In genomic region chr20:5923493-5923892, GRCh38 we compare ENCODE assay signal across 19 cellular contexts. TPM values are rescaled to one million over a fixed set of nuclear protein-coding genes. Genes with fewer than 3 reads are reported as not detected.
"Had no signal": no experiment of that assay in that cellular context is flagged by ENCODE, and none has a peak within 500 bp of the region (broad histone marks: within the 10 kb centered on the region; RNA-seq: fewer than 3 reads in every experiment).

No MANE protein-coding gene starts in this region.

- H3K79me2 ChIP-seq: parathyroid adenoma had no signal

- H3K36me3 ChIP-seq: ascending aorta, gastrocnemius medialis, heart left ventricle, neutrophil, stomach, thoracic aorta had no signal

- H3K9me3 ChIP-seq: ascending aorta, gastrocnemius medialis, heart left ventricle, neutrophil, stomach, thoracic aorta had no signal

- ATAC-seq: activated CD4-positive, alpha-beta T cell treated with anti-CD3 and anti-CD28 coated beads for 36 hours; activated CD8-positive, alpha-beta memory T cell treated with anti-CD3 and anti-CD28 coated beads, Interleukin-2, amount 10 ng/mL, durations not matched to agents 7 days and 5 days; gastrocnemius medialis; heart left ventricle; natural killer cell had no signal

- H3K27me3 ChIP-seq: ascending aorta, gastrocnemius medialis, heart left ventricle had no signal

- H3K36me3 Mint-ChIP-seq: activated CD4-positive, alpha-beta memory T cell treated with anti-CD3 and anti-CD28 coated beads for 36 hours; activated CD8-positive, alpha-beta memory T cell treated with anti-CD3 and anti-CD28 coated beads, Interleukin-2, amount 10 ng/mL, durations not matched to agents 7 days and 5 days; activated naive CD4-positive, alpha-beta T cell treated with anti-CD3 and anti-CD28 coated beads, Interleukin-2, amount 10 ng/mL, durations not matched to agents 7 days and 5 days; immature natural killer cell; natural killer cell had no signal

- H3K4me3 Mint-ChIP-seq: activated CD4-positive, alpha-beta memory T cell treated with anti-CD3 and anti-CD28 coated beads for 36 hours; activated CD4-positive, alpha-beta T cell treated with anti-CD3 and anti-CD28 coated beads for 36 hours; activated CD8-positive, alpha-beta memory T cell treated with anti-CD3 and anti-CD28 coated beads, Interleukin-2, amount 10 ng/mL, durations not matched to agents 7 days and 5 days; activated naive CD4-positive, alpha-beta T cell treated with anti-CD3 and anti-CD28 coated beads, Interleukin-2, amount 10 ng/mL, durations not matched to agents 7 days and 5 days; immature natural killer cell; natural killer cell had no signal

- H2AFZ ChIP-seq: parathyroid adenoma had no signal

- H3K4me1 ChIP-seq: ascending aorta, gastrocnemius medialis, parathyroid adenoma, stomach had no signal

- H3K27ac Mint-ChIP-seq: activated CD4-positive, alpha-beta memory T cell treated with anti-CD3 and anti-CD28 coated beads for 36 hours; activated CD4-positive, alpha-beta T cell treated with anti-CD3 and anti-CD28 coated beads for 36 hours; activated CD8-positive, alpha-beta memory T cell treated with anti-CD3 and anti-CD28 coated beads, Interleukin-2, amount 10 ng/mL, durations not matched to agents 7 days and 5 days; activated naive CD4-positive, alpha-beta T cell treated with anti-CD3 and anti-CD28 coated beads, Interleukin-2, amount 10 ng/mL, durations not matched to agents 7 days and 5 days; activated T-helper 2 cell treated with anti-CD3 and anti-CD28 coated beads, Interferon-gamma antibody, Interleukin-2, Interleukin-4, amounts not matched to agents 10 μg/mL and 5 μg/mL and 100 μg/mL, durations not matched to agents 14 hours and 24 hours and 36 hours; immature natural killer cell; natural killer cell had no signal

- H3K4me3 ChIP-seq: ascending aorta, gastrocnemius medialis, heart left ventricle, stomach, thoracic aorta had no signal

- H3K27ac ChIP-seq: ascending aorta, gastrocnemius medialis, heart left ventricle, neutrophil, parathyroid adenoma, stomach, thoracic aorta had no signal

- H3K9ac ChIP-seq: parathyroid adenoma had no signal

- DNase-seq: activated CD4-positive, alpha-beta memory T cell treated with anti-CD3 and anti-CD28 coated beads for 36 hours; activated CD4-positive, alpha-beta T cell treated with anti-CD3 and anti-CD28 coated beads for 36 hours; activated CD8-positive, alpha-beta memory T cell treated with anti-CD3 and anti-CD28 coated beads, Interleukin-2, amount 10 ng/mL, durations not matched to agents 7 days and 5 days; activated naive CD4-positive, alpha-beta T cell treated with anti-CD3 and anti-CD28 coated beads, Interleukin-2, amount 10 ng/mL, durations not matched to agents 7 days and 5 days; activated T-cell treated with anti-CD3 and anti-CD28 coated beads, Interleukin-2, amount 50 U/mL, for 1 hour; gastrocnemius medialis; heart left ventricle; immature natural killer cell; mesendoderm; natural killer cell; stimulated activated CD4-positive, alpha-beta T cell treated with anti-CD3 and anti-CD28 coated beads, Interleukin-1b, Interleukin-23, amount 100 ng/mL, for 48 hours; stomach had no signal

- H3K9me3 Mint-ChIP-seq: activated CD4-positive, alpha-beta memory T cell treated with anti-CD3 and anti-CD28 coated beads for 36 hours; activated naive CD4-positive, alpha-beta T cell treated with anti-CD3 and anti-CD28 coated beads, Interleukin-2, amount 10 ng/mL, durations not matched to agents 7 days and 5 days; activated T-helper 2 cell treated with anti-CD3 and anti-CD28 coated beads, Interferon-gamma antibody, Interleukin-2, Interleukin-4, amounts not matched to agents 10 μg/mL and 5 μg/mL and 100 μg/mL, durations not matched to agents 14 hours and 24 hours and 36 hours; immature natural killer cell; natural killer cell had no signal

RNA-seq across cellular contexts. Expression of gene CHGB, which starts 12.2 kb away (rescaled TPM):
- total RNA-seq: activated CD8-positive, alpha-beta memory T cell treated with anti-CD3 and anti-CD28 coated beads, Interleukin-2, amount 10 ng/mL, durations not matched to agents 7 days and 5 days; bronchial epithelial cell; chondrocyte; natural killer cell; thoracic aorta had no signal
- polyA plus RNA-seq: immature natural killer cell had no signal
